In genomic region chr2:127887452-127888219, GRCh38 we compare ENCODE assay signal across 8 cellular contexts. TPM values are rescaled to one million over a fixed set of nuclear protein-coding genes. Genes with fewer than 3 reads are reported as not detected.
DNase-seq lines count a peak whose midpoint lies in the region; ATAC-seq and TF ChIP-seq lines count a peak whose summit lies in the region.

No MANE protein-coding gene starts in this region.

- H3K27me3 ChIP-seq in iPS-20b (ENCODE audit: insufficient read depth, low read length) (no peaks in the 10 kb centered on the region), suprapubic skin (no peaks in the 10 kb centered on the region)

- no peak for TF ChIP-seq POLR2A in suprapubic skin (IDR thresholded peaks at IDR 0.05)

- H3K4me3 Mint-ChIP-seq in activated CD4-positive, alpha-beta T cell treated with anti-CD3 and anti-CD28 coated beads for 36 hours: peak overlapping the region; percentile 76
- peak overlapping the region; percentile 88 for H3K4me3 Mint-ChIP-seq in activated naive CD8-positive, alpha-beta T cell treated with anti-CD3 and anti-CD28 coated beads, Interleukin-2, amount 10 ng/mL, durations not matched to agents 7 days and 5 days

- intact Hi-C loops in activated CD4-positive, alpha-beta T cell treated with anti-CD3 and anti-CD28 coated beads for 36 hours (cut with DNase I, micrococcal nuclease): loop anchor here (1.0 to 10.0 kb wide), 6 partner anchors 140 to 363 kb away; partner anchors contain the start of genes UGGT1 (in 2 of the 2), IWS1 (in 1 of the 2) and SFT2D3 (in 1 of the 2)

- TF ChIP-seq EP300 in suprapubic skin (IDR thresholded peaks at IDR 0.05): no peak

- H3K27me3 Mint-ChIP-seq in activated CD4-positive, alpha-beta T cell treated with anti-CD3 and anti-CD28 coated beads for 36 hours: no peaks in the 10 kb centered on the region
- no peaks in the 10 kb centered on the region for H3K27me3 Mint-ChIP-seq in activated naive CD8-positive, alpha-beta T cell treated with anti-CD3 and anti-CD28 coated beads, Interleukin-2, amount 10 ng/mL, durations not matched to agents 7 days and 5 days

- H3K4me1 Mint-ChIP-seq in activated CD4-positive, alpha-beta T cell treated with anti-CD3 and anti-CD28 coated beads for 36 hours: peaks cover 30% of the 10 kb centered on the region
- H3K4me1 Mint-ChIP-seq in activated naive CD8-positive, alpha-beta T cell treated with anti-CD3 and anti-CD28 coated beads, Interleukin-2, amount 10 ng/mL, durations not matched to agents 7 days and 5 days: peaks cover 31% of the 10 kb centered on the region

- WGBS in suprapubic skin: 39% methylated on average over 6 of the region's 6 CpGs

- CTCF ChIA-PET in activated CD4-positive, alpha-beta T cell treated with anti-CD3 and anti-CD28 coated beads for 36 hours (lab: Charles Lee): interaction anchor here (0.6 kb wide), 2 partner anchors 182 to 838 kb away, joined by 3 read pairs; no protein-coding TSS in a partner anchor

- H3K27ac ChIP-seq in iPS-20b (ENCODE audit: low read length): no peak overlapping the region
- peak overlapping the region; percentile 90 for H3K27ac ChIP-seq in suprapubic skin

- H3K9me3 ChIP-seq in iPS-20b (ENCODE audit: insufficient read depth, low read depth, low read length) (no peaks in the 10 kb centered on the region), suprapubic skin (no peaks in the 10 kb centered on the region)

- no peak for ATAC-seq in activated CD4-positive, alpha-beta T cell treated with anti-CD3 and anti-CD28 coated beads for 36 hours
- ATAC-seq in activated naive CD8-positive, alpha-beta T cell treated with anti-CD3 and anti-CD28 coated beads, Interleukin-2, amount 10 ng/mL, durations not matched to agents 7 days and 5 days (ENCODE audit: low read depth): no peak
- no peak for ATAC-seq in GM19324 (IDR thresholded peaks at IDR 0.05; ENCODE audit: low FRiP score, unreplicated experiment)

- DNase-seq in activated CD4-positive, alpha-beta T cell treated with anti-CD3 and anti-CD28 coated beads for 36 hours: no peak
- DNase-seq in activated CD4-positive, alpha-beta T cell treated with anti-CD3 and anti-CD28 coated beads for 4 hours: no peak
- no peak for DNase-seq in activated naive CD8-positive, alpha-beta T cell treated with anti-CD3 and anti-CD28 coated beads, Interleukin-2, amount 10 ng/mL, durations not matched to agents 7 days and 5 days
- DNase-seq in suprapubic skin (ENCODE audit: low spot score in 2 of 2) (no peak), SHP77 treated with DMSO at 0.1 percent for 48 hours (lab: John Stamatoyannopoulos, UW) (no peak)
- no peak for DNase-seq in stimulated activated CD4-positive, alpha-beta T cell treated with anti-CD3 and anti-CD28 coated beads, Interleukin-4, amount 100 ng/mL, for 1 hour

- H3K36me3 ChIP-seq in iPS-20b (ENCODE audit: insufficient read depth, low read depth, low read length): peaks cover 12% of the 10 kb centered on the region; the same call in 1 of the 2 replicates
- no peaks in the 10 kb centered on the region for H3K36me3 ChIP-seq in suprapubic skin

- TF ChIP-seq CTCF in suprapubic skin (IDR thresholded peaks at IDR 0.05): no peak

- peak overlapping the region; percentile 35; the same call in 1 of the 2 replicates for H3K9ac ChIP-seq in iPS-20b (ENCODE audit: low read depth, low read length)

- no peaks in the 10 kb centered on the region for H3K9me3 Mint-ChIP-seq in activated CD4-positive, alpha-beta T cell treated with anti-CD3 and anti-CD28 coated beads for 36 hours (ENCODE audit: low read depth)
- no peaks in the 10 kb centered on the region for H3K9me3 Mint-ChIP-seq in activated naive CD8-positive, alpha-beta T cell treated with anti-CD3 and anti-CD28 coated beads, Interleukin-2, amount 10 ng/mL, durations not matched to agents 7 days and 5 days

- peak overlapping the region; percentile 63 for H3K4me3 ChIP-seq in iPS-20b (ENCODE audit: low read length)
- H3K4me3 ChIP-seq in suprapubic skin: peak overlapping the region; percentile 67

- POLR2A ChIA-PET in activated CD4-positive, alpha-beta T cell treated with anti-CD3 and anti-CD28 coated beads for 36 hours (lab: Charles Lee): no interaction called here
- POLR2A ChIA-PET in activated naive CD8-positive, alpha-beta T cell treated with anti-CD3 and anti-CD28 coated beads, Interleukin-2, amount 10 ng/mL, durations not matched to agents 7 days and 5 days (lab: Charles Lee): interaction anchor here (1.5 kb wide), 1 partner anchor 203 kb away, joined by 4 read pairs; the partner anchor contains the start of gene UGGT1

- peaks cover 15% of the 10 kb centered on the region for H3K36me3 Mint-ChIP-seq in activated CD4-positive, alpha-beta T cell treated with anti-CD3 and anti-CD28 coated beads for 36 hours (ENCODE audit: low read depth)
- H3K36me3 Mint-ChIP-seq in activated naive CD8-positive, alpha-beta T cell treated with anti-CD3 and anti-CD28 coated beads, Interleukin-2, amount 10 ng/mL, durations not matched to agents 7 days and 5 days: peaks cover 7% of the 10 kb centered on the region

- peak overlapping the region; percentile 91 for H3K27ac Mint-ChIP-seq in activated CD4-positive, alpha-beta T cell treated with anti-CD3 and anti-CD28 coated beads for 36 hours
- no peak overlapping the region for H3K27ac Mint-ChIP-seq in activated naive CD8-positive, alpha-beta T cell treated with anti-CD3 and anti-CD28 coated beads, Interleukin-2, amount 10 ng/mL, durations not matched to agents 7 days and 5 days

- H3K4me1 ChIP-seq in iPS-20b (ENCODE audit: insufficient read depth, low read length) (peaks cover 12% of the 10 kb centered on the region), suprapubic skin (peaks cover 24% of the 10 kb centered on the region)

RNA-seq across cellular contexts. Expression of gene AMMECR1L, which starts 1.9 kb away (rescaled TPM):
- 10 to 100 TPM; 12.8 to 14.2 TPM for total RNA-seq in activated CD4-positive, alpha-beta T cell treated with anti-CD3 and anti-CD28 coated beads for 36 hours
- 10 to 100 TPM; 14.7 to 15.7 TPM for total RNA-seq in activated naive CD8-positive, alpha-beta T cell treated with anti-CD3 and anti-CD28 coated beads, Interleukin-2, amount 10 ng/mL, durations not matched to agents 7 days and 5 days
- total RNA-seq in suprapubic skin: 10 to 100 TPM; 13.9 to 18.9 (median 16.1) TPM

RNA-seq across cellular contexts. Expression of gene POLR2D, which starts 29.7 kb away (rescaled TPM):
- total RNA-seq in activated CD4-positive, alpha-beta T cell treated with anti-CD3 and anti-CD28 coated beads for 36 hours: 10 to 100 TPM; 72.4 to 73.7 TPM
- total RNA-seq in activated naive CD8-positive, alpha-beta T cell treated with anti-CD3 and anti-CD28 coated beads, Interleukin-2, amount 10 ng/mL, durations not matched to agents 7 days and 5 days: 10 to 100 TPM; 37.7 to 43.4 TPM
- total RNA-seq in suprapubic skin: 10 to 100 TPM in 3 of 4 donors, 1 to 10 TPM in 1; 9.5 to 16.5 (median 12.2) TPM
